1 cellular context compared by ENCODE assay signal in genomic region chr2:11758187-11758586, GRCh38.
A peak's percentile ranks its signal among the peaks of the same experiment; 100 is the strongest.
TF ChIP-seq lines count a peak whose summit lies in the region.

No MANE protein-coding gene starts in this region.

TF ChIP-seq in HepG2, 621 proteins besides CTCF, POLR2A, EP300 and RAD21:
- TF ChIP-seq FOXK1 (CRISPR knock-in tag; IDR thresholded peaks at IDR 0.05; ENCODE audit: borderline replicate concordance, low read depth) (no peak), ISX (CRISPR knock-in tag; conservative IDR thresholded peaks at IDR 0.05) (no peak), ZNF7 (CRISPR knock-in tag; IDR thresholded peaks at IDR 0.05) (peak; percentile 53; the same call in 1 of the 2 replicates)
